20 cellular contexts compared by ENCODE assay signal in genomic region chr11:94835571-94835970, GRCh38.
DNase-seq lines count a peak whose midpoint lies in the region; ATAC-seq, FAIRE-seq and TF ChIP-seq lines count a peak whose summit lies in the region.
"Had no signal": no experiment of that assay in that cellular context is flagged by ENCODE, and none has a peak within 500 bp of the region (broad histone marks: within the 10 kb centered on the region; RNA-seq: fewer than 3 reads in every experiment).

No MANE protein-coding gene starts in this region.

- peaks cover 46% of the 10 kb centered on the region for H3K36me3 ChIP-seq in astrocyte (ENCODE audit: insufficient read depth, low read length)

- TF ChIP-seq CTCF in astrocyte (IDR thresholded peaks at IDR 0.05; ENCODE audit: insufficient read depth, low read depth, low read length) (no peak), fibroblast of villous mesenchyme (IDR thresholded peaks at IDR 0.05; ENCODE audit: insufficient read depth, low read depth, low read length) (no peak), glutamatergic neuron (IDR thresholded peaks at IDR 0.05; ENCODE audit: partially characterized antibody, unreplicated experiment) (no peak)

- H3K79me2 ChIP-seq in astrocyte (ENCODE audit: insufficient read depth, low read length): peaks cover 50% of the 10 kb centered on the region

- DNase-seq in HCEC 1CT (peak; percentile 47), astrocyte (ENCODE audit: low read depth) (peak; percentile 29), fibroblast of villous mesenchyme (ENCODE audit: low read depth) (peak; percentile 71), skeletal muscle cell (ENCODE audit: low read depth) (peak; percentile 12), NCI-H2196 treated with DMSO at 0.1 percent for 48 hours (lab: John Stamatoyannopoulos, UW; ENCODE audit: unreplicated experiment) (no peak), glutamatergic neuron (no peak)
- DNase-seq in activated T-cell treated with anti-CD3 and anti-CD28 coated beads, Interleukin-2, amount 50 U/mL, for 72 hours: no peak
- DNase-seq: activated effector memory CD4-positive, alpha-beta T cell treated with Interleukin-2 at 50 U/mL for 16 hours; anterior cingulate cortex; erythroblast; heart right ventricle; kidney; MM.1S; NCI-H187; T-helper 2 cell had no signal

- no peak overlapping the region for H3K27ac ChIP-seq in astrocyte (ENCODE audit: low read depth, low read length)
- H3K27ac ChIP-seq: vagina had no signal

- no peak overlapping the region for H3K9ac ChIP-seq in astrocyte (ENCODE audit: low read length)

- H3K27me3 Mint-ChIP-seq in astrocyte (ENCODE audit: low read depth, unreplicated experiment) (no peaks in the 10 kb centered on the region), glutamatergic neuron (ENCODE audit: unreplicated experiment) (no peaks in the 10 kb centered on the region)
- H3K27me3 Mint-ChIP-seq in activated T-cell treated with anti-CD3 and anti-CD28 coated beads, Interleukin-2, amount 50 U/mL, for 72 hours (ENCODE audit: low read depth): no peaks in the 10 kb centered on the region
- H3K27me3 Mint-ChIP-seq: dendritic cell treated with granulocyte-macrophage colony-stimulating factor and Interleukin-4, amounts not matched to agents 40 ng/mL and 50 ng/mL, for 4 days; stimulated activated naive CD8-positive, alpha-beta T cell treated with anti-CD3 and anti-CD28 coated beads, Interleukin-15, Interleukin-2, amounts not matched to agents 100 ng/mL and 50 ng/mL, for 24 hours had no signal

- no peak overlapping the region for H2AFZ ChIP-seq in astrocyte (ENCODE audit: low read depth, low read length)

- H4K20me1 ChIP-seq in astrocyte (ENCODE audit: insufficient read depth, low read length): peaks cover 47% of the 10 kb centered on the region

- ATAC-seq in HG02571 (IDR thresholded peaks at IDR 0.05; ENCODE audit: unreplicated experiment): no peak
- ATAC-seq in activated T-cell treated with anti-CD3 and anti-CD28 coated beads, Interleukin-2, amount 50 U/mL, for 72 hours (replicated peaks in 1 of 2): no peak
- ATAC-seq: heart right ventricle, Right ventricle myocardium inferior had no signal

- H3K4me1 ChIP-seq in astrocyte (ENCODE audit: insufficient read depth, low read length): peaks cover 22% of the 10 kb centered on the region

- H3K4me3 Mint-ChIP-seq in astrocyte (ENCODE audit: unreplicated experiment) (no peak overlapping the region), glutamatergic neuron (ENCODE audit: unreplicated experiment) (no peak overlapping the region)
- H3K4me3 Mint-ChIP-seq in activated T-cell treated with anti-CD3 and anti-CD28 coated beads, Interleukin-2, amount 50 U/mL, for 72 hours: no peak overlapping the region
- H3K4me3 Mint-ChIP-seq: dendritic cell treated with granulocyte-macrophage colony-stimulating factor and Interleukin-4, amounts not matched to agents 40 ng/mL and 50 ng/mL, for 4 days; stimulated activated naive CD8-positive, alpha-beta T cell treated with anti-CD3 and anti-CD28 coated beads, Interleukin-15, Interleukin-2, amounts not matched to agents 100 ng/mL and 50 ng/mL, for 24 hours had no signal

- no peak overlapping the region for H3K27ac Mint-ChIP-seq in astrocyte (ENCODE audit: unreplicated experiment)
- H3K27ac Mint-ChIP-seq in activated T-cell treated with anti-CD3 and anti-CD28 coated beads, Interleukin-2, amount 50 U/mL, for 72 hours: no peak overlapping the region
- H3K27ac Mint-ChIP-seq in glutamatergic neuron (ENCODE audit: unreplicated experiment): no peak overlapping the region
- H3K27ac Mint-ChIP-seq: dendritic cell treated with granulocyte-macrophage colony-stimulating factor and Interleukin-4, amounts not matched to agents 40 ng/mL and 50 ng/mL, for 4 days; stimulated activated naive CD8-positive, alpha-beta T cell treated with anti-CD3 and anti-CD28 coated beads, Interleukin-15, Interleukin-2, amounts not matched to agents 100 ng/mL and 50 ng/mL, for 24 hours had no signal

- H3K4me3 ChIP-seq in astrocyte (ENCODE audit: insufficient read depth, low read depth, low read length) (no peak overlapping the region), fibroblast of villous mesenchyme (ENCODE audit: low read depth, low read length) (no peak overlapping the region), skeletal muscle cell (ENCODE audit: low read depth, low read length) (no peak overlapping the region)
- H3K4me3 ChIP-seq: heart right ventricle, vagina had no signal

- H3K27me3 ChIP-seq in astrocyte (ENCODE audit: insufficient read depth, low read length): no peaks in the 10 kb centered on the region
- H3K27me3 ChIP-seq: heart right ventricle, vagina had no signal

- H3K4me1 Mint-ChIP-seq in astrocyte (ENCODE audit: low read depth, unreplicated experiment) (peaks cover 9% of the 10 kb centered on the region), glutamatergic neuron (ENCODE audit: low read depth, unreplicated experiment) (no peaks in the 10 kb centered on the region)
- H3K4me1 Mint-ChIP-seq in activated T-cell treated with anti-CD3 and anti-CD28 coated beads, Interleukin-2, amount 50 U/mL, for 72 hours (ENCODE audit: low read depth): no peaks in the 10 kb centered on the region

- H3K9me3 ChIP-seq in astrocyte (ENCODE audit: insufficient read depth, low read depth, low read length): no peaks in the 10 kb centered on the region
- H3K9me3 ChIP-seq: heart right ventricle, vagina had no signal

- peaks cover 19% of the 10 kb centered on the region for H3K36me3 Mint-ChIP-seq in astrocyte (ENCODE audit: low read depth, unreplicated experiment)
- no peaks in the 10 kb centered on the region for H3K36me3 Mint-ChIP-seq in activated T-cell treated with anti-CD3 and anti-CD28 coated beads, Interleukin-2, amount 50 U/mL, for 72 hours (ENCODE audit: insufficient read depth in 2 of 2)
- no peaks in the 10 kb centered on the region for H3K36me3 Mint-ChIP-seq in glutamatergic neuron (ENCODE audit: unreplicated experiment)

- H3K4me2 ChIP-seq in astrocyte (ENCODE audit: low read length): peak overlapping the region; percentile 38

- H3K9me3 Mint-ChIP-seq in astrocyte (ENCODE audit: unreplicated experiment): no peaks in the 10 kb centered on the region
- no peaks in the 10 kb centered on the region for H3K9me3 Mint-ChIP-seq in activated T-cell treated with anti-CD3 and anti-CD28 coated beads, Interleukin-2, amount 50 U/mL, for 72 hours
- no peaks in the 10 kb centered on the region for H3K9me3 Mint-ChIP-seq in glutamatergic neuron (ENCODE audit: unreplicated experiment)
- H3K9me3 Mint-ChIP-seq: dendritic cell treated with granulocyte-macrophage colony-stimulating factor and Interleukin-4, amounts not matched to agents 40 ng/mL and 50 ng/mL, for 4 days; stimulated activated naive CD8-positive, alpha-beta T cell treated with anti-CD3 and anti-CD28 coated beads, Interleukin-15, Interleukin-2, amounts not matched to agents 100 ng/mL and 50 ng/mL, for 24 hours had no signal

- FAIRE-seq in astrocyte (lab: Jason Lieb, UNC): peak; percentile 66
- FAIRE-seq: kidney had no signal

Comparison
In these comparisons a context has a peak if more than half of its experiments do, and no peak if none do; other contexts are left out.
1. DNase-seq: peak in HCEC 1CT (single experiment), astrocyte (single experiment), fibroblast of villous mesenchyme (single experiment) and skeletal muscle cell (single experiment); none in NCI-H2196 treated with DMSO at 0.1 percent for 48 hours (single experiment), activated T-cell treated with anti-CD3 and anti-CD28 coated beads, Interleukin-2, amount 50 U/mL, for 72 hours (0 of 2) and glutamatergic neuron (single experiment).